Comparison of ENCODE assay signal across 1 cellular context in the genomic region with DNA sequence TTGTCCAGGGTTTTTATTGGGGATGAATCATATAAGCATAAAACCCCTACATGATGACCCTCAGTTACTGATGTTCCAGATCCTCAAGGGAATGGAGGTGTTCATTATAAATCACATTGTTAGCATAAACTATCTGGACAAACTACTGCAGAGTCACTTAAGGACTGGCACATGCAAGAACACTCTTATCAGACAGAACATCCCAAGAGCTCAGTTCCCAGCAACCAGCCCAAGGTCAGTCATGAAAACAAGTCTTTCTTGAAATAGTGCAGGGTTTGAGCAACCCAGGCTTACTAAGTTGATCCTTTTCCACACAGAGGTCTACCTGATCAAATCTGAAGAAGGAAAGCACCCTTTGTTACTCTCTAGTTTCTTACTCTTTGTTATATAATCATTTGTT.
TF ChIP-seq lines count a peak whose summit lies in the region.

No MANE protein-coding gene starts in this region.

TF ChIP-seq in IMR-90, 13 proteins besides CTCF, POLR2A, EP300 and RAD21 (continued from another document):
- TF ChIP-seq, protein P1, sequence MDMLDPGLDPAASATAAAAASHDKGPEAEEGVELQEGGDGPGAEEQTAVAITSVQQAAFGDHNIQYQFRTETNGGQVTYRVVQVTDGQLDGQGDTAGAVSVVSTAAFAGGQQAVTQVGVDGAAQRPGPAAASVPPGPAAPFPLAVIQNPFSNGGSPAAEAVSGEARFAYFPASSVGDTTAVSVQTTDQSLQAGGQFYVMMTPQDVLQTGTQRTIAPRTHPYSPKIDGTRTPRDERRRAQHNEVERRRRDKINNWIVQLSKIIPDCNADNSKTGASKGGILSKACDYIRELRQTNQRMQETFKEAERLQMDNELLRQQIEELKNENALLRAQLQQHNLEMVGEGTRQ (IDR thresholded peaks at IDR 0.05; ENCODE audit: low read depth, low read length) = no peak
- no peak for TF ChIP-seq RFX5 (IDR thresholded peaks at IDR 0.05; ENCODE audit: low read depth, low read length)
- no peak for TF ChIP-seq NFE2L2 (IDR thresholded peaks at IDR 0.05; ENCODE audit: low read depth, low read length)
- TF ChIP-seq MAFK (IDR thresholded peaks at IDR 0.05; ENCODE audit: low read depth, low read length) = no peak
- TF ChIP-seq, protein P2, sequence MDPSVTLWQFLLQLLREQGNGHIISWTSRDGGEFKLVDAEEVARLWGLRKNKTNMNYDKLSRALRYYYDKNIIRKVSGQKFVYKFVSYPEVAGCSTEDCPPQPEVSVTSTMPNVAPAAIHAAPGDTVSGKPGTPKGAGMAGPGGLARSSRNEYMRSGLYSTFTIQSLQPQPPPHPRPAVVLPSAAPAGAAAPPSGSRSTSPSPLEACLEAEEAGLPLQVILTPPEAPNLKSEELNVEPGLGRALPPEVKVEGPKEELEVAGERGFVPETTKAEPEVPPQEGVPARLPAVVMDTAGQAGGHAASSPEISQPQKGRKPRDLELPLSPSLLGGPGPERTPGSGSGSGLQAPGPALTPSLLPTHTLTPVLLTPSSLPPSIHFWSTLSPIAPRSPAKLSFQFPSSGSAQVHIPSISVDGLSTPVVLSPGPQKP (IDR thresholded peaks at IDR 0.05; ENCODE audit: borderline replicate concordance, low read depth, low read length) = no peak
- TF ChIP-seq MAZ (IDR thresholded peaks at IDR 0.05; ENCODE audit: borderline replicate concordance, low read depth, low read length) = no peak
- no peak for TF ChIP-seq RCOR1 (IDR thresholded peaks at IDR 0.05; ENCODE audit: insufficient replicate concordance, low read length)
- TF ChIP-seq MXI1 (IDR thresholded peaks at IDR 0.05; ENCODE audit: borderline replicate concordance, low read depth, low read length) = no peak
